ENCODE assay signal across 1 cellular context in the genomic region with DNA sequence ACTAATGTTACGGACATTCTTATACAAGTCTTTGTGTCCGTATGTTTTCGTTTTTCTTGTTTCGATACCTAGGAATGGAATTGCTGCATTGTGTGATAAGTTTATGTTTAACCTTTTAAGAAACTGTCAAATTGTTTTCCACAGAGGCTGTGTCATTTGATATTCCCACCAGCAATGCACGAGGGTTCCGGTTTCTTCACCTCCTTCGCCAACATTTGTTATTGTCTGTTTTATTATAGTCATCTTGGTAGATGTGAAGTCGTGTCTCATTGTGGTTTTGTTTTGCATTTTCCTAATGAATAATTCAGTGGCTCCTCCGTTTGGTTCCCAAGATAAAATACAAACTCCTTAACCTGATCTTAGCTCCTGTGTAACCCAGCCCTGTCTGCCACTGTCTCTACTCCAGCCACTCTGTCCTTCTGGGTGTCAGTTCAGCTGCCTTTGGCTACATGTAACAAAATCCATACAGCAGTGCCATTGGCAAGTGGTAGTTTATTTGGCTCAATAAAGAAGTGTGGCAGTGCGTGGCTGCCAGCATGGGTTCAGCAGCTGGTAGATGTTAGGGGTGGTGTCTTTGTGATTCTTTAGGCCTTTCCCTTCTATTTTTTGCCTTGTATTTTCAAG. TPM values are rescaled to one million over a fixed set of nuclear protein-coding genes. Genes with fewer than 3 reads are reported as not detected.
"Had no signal": no experiment of that assay in that cellular context is flagged by ENCODE, and none has a peak within 500 bp of the region (broad histone marks: within the 10 kb centered on the region; RNA-seq: fewer than 3 reads in every experiment).

No MANE protein-coding gene starts in this region.

RNA-seq across cellular contexts. Expression of gene ABCC6, which starts 45.0 kb away (rescaled TPM):
- total RNA-seq: GM12878 had no signal
